8 cellular contexts compared by ENCODE assay signal in genomic region chr2:235746257-235746934, GRCh38.
A peak's percentile ranks its signal among the peaks of the same experiment; 100 is the strongest.
DNase-seq lines count a peak whose midpoint lies in the region; ATAC-seq lines count a peak whose summit lies in the region.

No MANE protein-coding gene starts in this region.

- H3K79me2 ChIP-seq in GM23248 (ENCODE audit: insufficient read depth), result no peaks in the 10 kb centered on the region

- no peak overlapping the region for H2AFZ ChIP-seq in GM23248

- no peaks in the 10 kb centered on the region; the same call in 1 of the 2 replicates for H3K36me3 ChIP-seq in GM23248 (ENCODE audit: low read depth)

- no peaks in the 10 kb centered on the region for H3K27me3 ChIP-seq in GM23248 (replicated peaks; ENCODE audit: insufficient read depth)

- 31 to 38% methylated on average over 11 to 12 of the region's 12 CpGs for WGBS in GM23248 (ENCODE audit: low coverage in 1 of 2, low lambda C conversion rate in 2 of 2, missing lambda C conversion rate in 2 of 2), 2 experiments

- H4K20me1 ChIP-seq in GM23248 (ENCODE audit: insufficient read depth), result no peaks in the 10 kb centered on the region

- H3K4me3 ChIP-seq in GM23248, result no peak overlapping the region

- no peak overlapping the region for H3K9ac ChIP-seq in GM23248

- no peak overlapping the region for H3K4me2 ChIP-seq in GM23248 (ENCODE audit: unreplicated experiment)

- no peaks in the 10 kb centered on the region for H3K9me3 ChIP-seq in GM23248 (ENCODE audit: low read depth)

- intact Hi-C loops in left colon (cut with DNase I, micrococcal nuclease), result loop anchor here (5.0 to 10.0 kb wide), 3 partner anchors 72 to 612 kb away; no protein-coding TSS in a partner anchor

- H3F3A ChIP-seq in GM23248 (ENCODE audit: insufficient read depth), result no peaks in the 10 kb centered on the region

- in situ Hi-C loops in GM23248 (cut with MboI), result loop anchor here (10.0 kb wide), 1 partner anchor 612 kb away; no protein-coding TSS in a partner anchor

- H3K27ac ChIP-seq in GM23248, result no peak overlapping the region

- peak; percentile 91 for DNase-seq in DMS 273 (lab: John Stamatoyannopoulos, UW; ENCODE audit: unreplicated experiment)
- peak; percentile 93 for DNase-seq in GM23248
- peak; percentile 89 for DNase-seq in NCI-H1694 treated with DMSO at 0.1 percent for 48 hours (lab: John Stamatoyannopoulos, UW)
- peak; percentile 28 for DNase-seq in T1000 (lab: John Stamatoyannopoulos, UW)
- DNase-seq in cerebellum (ENCODE audit: low spot score), result peak; percentile 86
- DNase-seq in left colon, result peak; percentile 48 to 49
- peak; percentile 11 to 15 for DNase-seq in stimulated activated CD4-positive, alpha-beta T cell treated with anti-CD3 and anti-CD28 coated beads, Interleukin-4, amount 100 ng/mL, for 4 hours
- no peak for DNase-seq in cortex of kidney (lab: John Stamatoyannopoulos, UW)

- peaks cover 17% of the 10 kb centered on the region for H3K4me1 ChIP-seq in GM23248 (ENCODE audit: insufficient read depth)

- no peaks in the 10 kb centered on the region for H3K9me2 ChIP-seq in GM23248 (ENCODE audit: insufficient read depth)

- peak; percentile 85 for ATAC-seq in left colon
